Comparison of ENCODE assay signal across 20 cellular contexts in genomic region chr1:193520472-193520871, GRCh38.
"Had no signal": no experiment of that assay in that cellular context is flagged by ENCODE, and none has a peak within 500 bp of the region (broad histone marks: within the 10 kb centered on the region; RNA-seq: fewer than 3 reads in every experiment).

No MANE protein-coding gene starts in this region.

- H3K27me3 Mint-ChIP-seq: stimulated activated naive B cell treated with anti-CD40 and anti-IgM and Interleukin-4, amounts not matched to agents 10 μg/mL and 1 μg/mL and 100 μg/mL, for 72 hours had no signal

- H3K27ac Mint-ChIP-seq: nephron; stimulated activated naive B cell treated with anti-CD40 and anti-IgM and Interleukin-4, amounts not matched to agents 10 μg/mL and 1 μg/mL and 100 μg/mL, for 72 hours had no signal

- H3K4me1 ChIP-seq: ascending aorta, esophagus squamous epithelium, spleen had no signal

- ATAC-seq: left lobe of liver; stimulated activated naive B cell treated with anti-CD40 and anti-IgM and Interleukin-4, amounts not matched to agents 10 μg/mL and 1 μg/mL and 100 μg/mL, for 72 hours had no signal

- H3K9me3 ChIP-seq: ascending aorta, esophagus squamous epithelium, spleen, thoracic aorta had no signal

- H3K9me3 Mint-ChIP-seq: stimulated activated naive B cell treated with anti-CD40 and anti-IgM and Interleukin-4, amounts not matched to agents 10 μg/mL and 1 μg/mL and 100 μg/mL, for 72 hours had no signal

- H3K4me3 Mint-ChIP-seq: nephron; stimulated activated naive B cell treated with anti-CD40 and anti-IgM and Interleukin-4, amounts not matched to agents 10 μg/mL and 1 μg/mL and 100 μg/mL, for 72 hours had no signal

- H3K4me3 ChIP-seq: ascending aorta, esophagus squamous epithelium, lung, spleen, thoracic aorta had no signal

- H3K27ac ChIP-seq: ascending aorta, esophagus squamous epithelium, spleen, thoracic aorta had no signal

- DNase-seq: activated CD8-positive, alpha-beta memory T cell treated with anti-CD3 and anti-CD28 coated beads for 24 hours; activated CD8-positive, alpha-beta memory T cell treated with anti-CD3 and anti-CD28 coated beads, Interleukin-2, amount 50 U/mL, for 48 hours; activated effector memory CD4-positive, alpha-beta T cell treated with anti-CD3 and anti-CD28 coated beads, Interleukin-2, amount 50 U/mL, for 16 hours; activated naive CD4-positive, alpha-beta T cell treated with anti-CD3 and anti-CD28 coated beads, Interleukin-2, amount 50 U/mL, for 16 hours; activated T-cell treated with anti-CD3 and anti-CD28 coated beads, Interleukin-2, amount 50 U/mL, for 48 hours; cerebellar nuclear complex; dermis blood vessel endothelial cell; effector memory CD4-positive, alpha-beta T cell; esophagus squamous epithelium; midbrain; nucleus accumbens; spleen; stimulated activated CD4-positive, alpha-beta T cell treated with anti-CD3 and anti-CD28 coated beads, Interleukin-4, amount 100 ng/mL, for 4 hours; stimulated activated naive B cell treated with anti-CD40 and anti-IgM and Interleukin-4, amounts not matched to agents 10 μg/mL and 1 μg/mL and 100 μg/mL, for 72 hours; T1000 had no signal

- H3K27me3 ChIP-seq: ascending aorta, esophagus squamous epithelium, spleen had no signal

- H3K36me3 ChIP-seq: ascending aorta, esophagus squamous epithelium, spleen, thoracic aorta had no signal

- H3K4me1 Mint-ChIP-seq: nephron had no signal

- H3K36me3 Mint-ChIP-seq: stimulated activated naive B cell treated with anti-CD40 and anti-IgM and Interleukin-4, amounts not matched to agents 10 μg/mL and 1 μg/mL and 100 μg/mL, for 72 hours had no signal
